ENCODE assay signal across 8 cellular contexts in genomic region chr3:185943363-185944106, GRCh38. TPM values are rescaled to one million over a fixed set of nuclear protein-coding genes. Genes with fewer than 3 reads are reported as not detected.
DNase-seq lines count a peak whose midpoint lies in the region; ATAC-seq and TF ChIP-seq lines count a peak whose summit lies in the region.

No MANE protein-coding gene starts in this region.

- H3K4me1 ChIP-seq in CD4-positive, alpha-beta memory T cell (ENCODE audit: insufficient read depth, low read length): peaks cover 11% of the 10 kb centered on the region

- H3K27me3 Mint-ChIP-seq in CD4-positive, alpha-beta memory T cell: peaks cover 2 to 3% of the 10 kb centered on the region in 2 donors
- H3K27me3 Mint-ChIP-seq in activated CD8-positive, alpha-beta T cell treated with anti-CD3 and anti-CD28 coated beads for 36 hours: peaks cover 8% of the 10 kb centered on the region

- ATAC-seq in GM19438 (IDR thresholded peaks at IDR 0.05; ENCODE audit: low read depth, unreplicated experiment) (peak; percentile 91), HG03520 (IDR thresholded peaks at IDR 0.05; ENCODE audit: unreplicated experiment) (peak; percentile 94)
- peak; percentile 100 for ATAC-seq in activated CD8-positive, alpha-beta T cell treated with anti-CD3 and anti-CD28 coated beads for 36 hours

- peaks cover 4 to 20% (median 11%) of the 10 kb centered on the region in 4 donors for H3K4me1 Mint-ChIP-seq in CD4-positive, alpha-beta memory T cell
- H3K4me1 Mint-ChIP-seq in activated CD8-positive, alpha-beta T cell treated with anti-CD3 and anti-CD28 coated beads for 36 hours (ENCODE audit: low read depth): peaks cover 19% of the 10 kb centered on the region

- no peaks in the 10 kb centered on the region for H3K27me3 ChIP-seq in CD4-positive, alpha-beta memory T cell (ENCODE audit: insufficient read depth, low read length)

- no peaks in the 10 kb centered on the region for H3K36me3 ChIP-seq in CD4-positive, alpha-beta memory T cell (ENCODE audit: insufficient read depth, low read length)

- no peaks in the 10 kb centered on the region for H3K9me3 Mint-ChIP-seq in CD4-positive, alpha-beta memory T cell
- H3K9me3 Mint-ChIP-seq in activated CD8-positive, alpha-beta T cell treated with anti-CD3 and anti-CD28 coated beads for 36 hours: no peaks in the 10 kb centered on the region

- no peak overlapping the region for H3K27ac ChIP-seq in CD4-positive, alpha-beta memory T cell (ENCODE audit: low read depth, low read length)

- intact Hi-C loops in CD4-positive, alpha-beta memory T cell (cut with micrococcal nuclease): loop anchor here (2.0 to 5.0 kb wide), 2 partner anchors 33 to 1189 kb away; no protein-coding TSS in a partner anchor
- intact Hi-C loops in activated CD8-positive, alpha-beta T cell treated with anti-CD3 and anti-CD28 coated beads for 36 hours (cut with micrococcal nuclease): no loop called here

- peak overlapping the region in 1 of 2 donors; percentile 55 for H3K4me3 ChIP-seq in CD4-positive, alpha-beta memory T cell (ENCODE audit: low read length in 2 of 2)

- H3K36me3 Mint-ChIP-seq in CD4-positive, alpha-beta memory T cell: peaks cover 0 to 1% of the 10 kb centered on the region in 2 donors
- peaks cover 1% of the 10 kb centered on the region for H3K36me3 Mint-ChIP-seq in activated CD8-positive, alpha-beta T cell treated with anti-CD3 and anti-CD28 coated beads for 36 hours (ENCODE audit: low read depth)

- peak; percentile 81 to 84 (median 83) for DNase-seq in CD4-positive, alpha-beta memory T cell
- DNase-seq in NCI-H748 treated with DMSO at 0.1 percent for 48 hours (lab: John Stamatoyannopoulos, UW) (peak; percentile 20), medulla oblongata (ENCODE audit: extremely low spot score) (peak; percentile 91)
- peak; percentile 92 for DNase-seq in activated CD8-positive, alpha-beta T cell treated with anti-CD3 and anti-CD28 coated beads for 36 hours
- DNase-seq in effector CD4-positive, alpha-beta T cell: peak; percentile 75
- peak; percentile 59 for DNase-seq in stimulated activated CD8-positive, alpha-beta memory T cell treated with anti-CD3 and anti-CD28 coated beads, Interleukin-15, amount 100 ng/mL, for 24 hours (ENCODE audit: low read depth)

- CTCF ChIA-PET in CD4-positive, alpha-beta memory T cell (lab: Charles Lee; ENCODE audit: partially characterized antibody): interaction anchor here (0.5 to 4.5 kb wide), 66 partner anchors 8 to 1638 kb away, joined by 3 to 143 read pairs (median 4); partner anchors contain the start of genes DNAJB11, RPL39L and SENP2
- CTCF ChIA-PET in activated CD8-positive, alpha-beta T cell treated with anti-CD3 and anti-CD28 coated beads for 36 hours (lab: Charles Lee): interaction anchor here (0.5 to 5.4 kb wide), 71 partner anchors 9 to 878 kb away, joined by 3 to 186 read pairs (median 5); partner anchors contain the start of genes AHSG, CRYGS and DNAJB11

- peak overlapping the region; percentile 39 to 76 (median 61) for H3K4me3 Mint-ChIP-seq in CD4-positive, alpha-beta memory T cell
- no peak overlapping the region for H3K4me3 Mint-ChIP-seq in activated CD8-positive, alpha-beta T cell treated with anti-CD3 and anti-CD28 coated beads for 36 hours

- TF ChIP-seq CTCF in activated CD8-positive, alpha-beta T cell treated with anti-CD3 and anti-CD28 coated beads for 36 hours (IDR thresholded peaks at IDR 0.05): peak; percentile 99

- POLR2A ChIA-PET in CD4-positive, alpha-beta memory T cell (lab: Charles Lee; ENCODE audit: partially characterized antibody): interaction anchor here (0.6 to 2.1 kb wide), 13 partner anchors 11 to 862 kb away, joined by 3 to 20 read pairs (median 3); partner anchors contain the start of genes DNAJB11 and EIF4A2
- POLR2A ChIA-PET in activated CD8-positive, alpha-beta T cell treated with anti-CD3 and anti-CD28 coated beads for 36 hours (lab: Charles Lee): interaction anchor here (0.6 to 2.4 kb wide), 11 partner anchors 10 to 840 kb away, joined by 3 to 11 read pairs (median 5); partner anchors contain the start of gene EIF4A2

- H3K9me3 ChIP-seq in CD4-positive, alpha-beta memory T cell (ENCODE audit: control insufficient read depth in 1 of 2, low read length in 2 of 2): no peaks in the 10 kb centered on the region

- H3K27ac Mint-ChIP-seq in CD4-positive, alpha-beta memory T cell: peak overlapping the region in 4 of 7 donors; percentile 50 to 74 (median 64)
- H3K27ac Mint-ChIP-seq in activated CD8-positive, alpha-beta T cell treated with anti-CD3 and anti-CD28 coated beads for 36 hours: no peak overlapping the region

RNA-seq across cellular contexts. Expression of gene TRA2B, which starts 5.7 kb away (rescaled TPM):
- total RNA-seq in CD4-positive, alpha-beta memory T cell: 100 to 1,000 TPM; 179 to 181 TPM
- 100 to 1,000 TPM; 121 to 178 TPM for polyA plus RNA-seq in CD4-positive, alpha-beta memory T cell
- 100 to 1,000 TPM; 210 to 219 TPM for total RNA-seq in activated CD8-positive, alpha-beta T cell treated with anti-CD3 and anti-CD28 coated beads for 36 hours

Comparison
In these comparisons a context has a peak if more than half of its experiments do, and no peak if none do; other contexts are left out.
1. DNase-seq: peak in every context shown above with its lines; median percentile 92 in activated CD8-positive, alpha-beta T cell treated with anti-CD3 and anti-CD28 coated beads for 36 hours; 91 in medulla oblongata; 83 in CD4-positive, alpha-beta memory T cell; 75 in effector CD4-positive, alpha-beta T cell; 59 in stimulated activated CD8-positive, alpha-beta memory T cell treated with anti-CD3 and anti-CD28 coated beads, Interleukin-15, amount 100 ng/mL, for 24 hours; 20 in NCI-H748 treated with DMSO at 0.1 percent for 48 hours.